In the genomic region with DNA sequence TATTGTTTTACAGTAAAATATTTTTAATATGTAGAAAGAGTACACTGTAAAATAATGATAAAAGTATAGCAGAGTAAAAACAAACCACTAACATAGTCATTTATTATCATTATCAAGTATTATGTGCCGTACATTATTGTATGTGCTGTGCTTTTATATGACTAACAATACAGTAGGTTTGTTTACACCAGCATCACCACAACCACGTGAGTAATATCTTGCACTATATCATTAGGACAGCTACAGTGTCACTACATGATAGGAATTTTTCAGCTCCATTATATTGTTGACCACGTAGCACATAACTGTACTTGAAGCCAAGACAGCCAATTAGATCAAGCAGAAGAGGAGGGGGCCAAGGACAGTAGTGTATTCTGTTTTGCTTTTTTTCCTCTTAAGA, we compare ENCODE assay signal across 15 cellular contexts.
DNase-seq lines count a peak whose midpoint lies in the region; ATAC-seq and TF ChIP-seq lines count a peak whose summit lies in the region.
"Had no signal": no experiment of that assay in that cellular context is flagged by ENCODE, and none has a peak within 500 bp of the region (broad histone marks: within the 10 kb centered on the region; RNA-seq: fewer than 3 reads in every experiment).

No MANE protein-coding gene starts in this region.

- H3K27me3 ChIP-seq in GM23248 (replicated peaks; ENCODE audit: insufficient read depth), result no peaks in the 10 kb centered on the region
- H3K27me3 ChIP-seq in fibroblast of lung (ENCODE audit: control insufficient read depth, insufficient read depth, low read length), result no peaks in the 10 kb centered on the region
- H3K27me3 ChIP-seq in smooth muscle cell (ENCODE audit: low read depth), result no peaks in the 10 kb centered on the region

- no peaks in the 10 kb centered on the region for H3K36me3 ChIP-seq in GM23248 (ENCODE audit: low read depth)
- no peaks in the 10 kb centered on the region for H3K36me3 ChIP-seq in fibroblast of lung (ENCODE audit: control insufficient read depth, insufficient read depth, low read length)
- no peaks in the 10 kb centered on the region for H3K36me3 ChIP-seq in smooth muscle cell (ENCODE audit: low read depth)
- H3K36me3 ChIP-seq: HAP-1 had no signal

- no peaks in the 10 kb centered on the region for H3K79me2 ChIP-seq in GM23248 (ENCODE audit: insufficient read depth)
- no peaks in the 10 kb centered on the region for H3K79me2 ChIP-seq in fibroblast of lung (ENCODE audit: control insufficient read depth, insufficient read depth, low read length)
- no peaks in the 10 kb centered on the region for H3K79me2 ChIP-seq in smooth muscle cell (ENCODE audit: low read depth)

- 66 to 72% methylated on average over 3 of the region's 3 CpGs for WGBS in GM23248 (ENCODE audit: low coverage in 1 of 2, low lambda C conversion rate in 2 of 2, missing lambda C conversion rate in 2 of 2), 2 experiments
- 53% methylated on average over 3 of the region's 3 CpGs for WGBS in smooth muscle cell (ENCODE audit: low lambda C conversion rate)

- DNase-seq in GM23248 (peak; percentile 27), NCI-H226 (peak; percentile 33), fibroblast of lung (ENCODE audit: low read depth in 2 of 2) (peak; percentile 38 to 71), smooth muscle cell (lab: John Stamatoyannopoulos, UW; ENCODE audit: unreplicated experiment) (no peak), SHP77 treated with DMSO at 0.1 percent for 48 hours (lab: John Stamatoyannopoulos, UW) (no peak), HPDE6-E6E7 (ENCODE audit: extremely low spot score) (no peak), cortex of kidney (lab: John Stamatoyannopoulos, UW) (no peak)
- DNase-seq: CD4-positive, alpha-beta memory T cell; DMS79 treated with DMSO at 0.1 percent for 48 hours; NCI-H1092; NCI-H2107; NCI-H446 treated with DMSO at 0.1 percent for 48 hours; NCI-H82 had no signal

- H3K27ac ChIP-seq in GM23248 (no peak overlapping the region), fibroblast of lung (ENCODE audit: insufficient read depth, low read length) (no peak overlapping the region), smooth muscle cell (ENCODE audit: low read depth) (peak overlapping the region; percentile 97)

- in situ Hi-C loops in GM23248 (cut with MboI), result no loop called here

- H3K9me3 ChIP-seq in GM23248 (ENCODE audit: low read depth), result no peaks in the 10 kb centered on the region
- no peaks in the 10 kb centered on the region for H3K9me3 ChIP-seq in fibroblast of lung (ENCODE audit: control insufficient read depth, insufficient read depth, low read depth, low read length)
- H3K9me3 ChIP-seq in smooth muscle cell (replicated peaks; ENCODE audit: low read depth), result no peaks in the 10 kb centered on the region
- H3K9me3 ChIP-seq: HAP-1 had no signal

- no peak overlapping the region for H3K4me2 ChIP-seq in GM23248 (ENCODE audit: unreplicated experiment)
- H3K4me2 ChIP-seq in fibroblast of lung (ENCODE audit: extremely low read depth, insufficient read depth, low read length), result no peak overlapping the region
- H3K4me2 ChIP-seq in smooth muscle cell, result peak overlapping the region; percentile 33

- ATAC-seq in HG03175 (IDR thresholded peaks at IDR 0.05; ENCODE audit: unreplicated experiment), result no peak

- H4K20me1 ChIP-seq in GM23248 (ENCODE audit: insufficient read depth), result no peaks in the 10 kb centered on the region
- no peaks in the 10 kb centered on the region for H4K20me1 ChIP-seq in fibroblast of lung (ENCODE audit: control insufficient read depth, extremely low read depth, insufficient read depth, low read length)
- no peaks in the 10 kb centered on the region for H4K20me1 ChIP-seq in smooth muscle cell (ENCODE audit: low read depth)

- H3K9ac ChIP-seq in GM23248 (no peak overlapping the region), fibroblast of lung (ENCODE audit: insufficient read depth, low read length) (no peak overlapping the region), smooth muscle cell (ENCODE audit: low read depth) (no peak overlapping the region)

- H3F3A ChIP-seq in GM23248 (ENCODE audit: insufficient read depth) (peaks cover 19% of the 10 kb centered on the region), smooth muscle cell (ENCODE audit: low read depth) (peaks cover 27% of the 10 kb centered on the region)

- H3K4me1 ChIP-seq in GM23248 (ENCODE audit: insufficient read depth) (peaks cover 32% of the 10 kb centered on the region), fibroblast of lung (ENCODE audit: control insufficient read depth, extremely low read depth, insufficient read depth, low read length) (peaks cover 15% of the 10 kb centered on the region), smooth muscle cell (ENCODE audit: low read depth) (peaks cover 33% of the 10 kb centered on the region)

- no peaks in the 10 kb centered on the region for H3K9me2 ChIP-seq in GM23248 (ENCODE audit: insufficient read depth)

- no peak for TF ChIP-seq CTCF in fibroblast of lung (conservative IDR thresholded peaks at IDR 0.05 in 1 of 2, IDR thresholded peaks at IDR 0.05 in 1 of 2; ENCODE audit: low read depth in 1 of 2, low read length in 2 of 2)
- no peak for TF ChIP-seq CTCF in smooth muscle cell (IDR thresholded peaks at IDR 0.05; ENCODE audit: borderline replicate concordance, insufficient read depth, poor library complexity, severe bottlenecking)

- H2AFZ ChIP-seq in GM23248 (no peak overlapping the region), fibroblast of lung (ENCODE audit: low read length) (no peak overlapping the region), smooth muscle cell (ENCODE audit: low read depth) (no peak overlapping the region)

- no peak overlapping the region for H3K4me3 ChIP-seq in GM23248
- no peak overlapping the region for H3K4me3 ChIP-seq in fibroblast of lung (replicated peaks in 1 of 4; ENCODE audit: control extremely low read depth in 1 of 4, insufficient read depth in 1 of 4, low read depth in 3 of 4, low read length in 4 of 4)
- no peak overlapping the region for H3K4me3 ChIP-seq in smooth muscle cell
- H3K4me3 ChIP-seq: HAP-1 had no signal

Comparison
In these comparisons a context has a peak if more than half of its experiments do, and no peak if none do; other contexts are left out.
1. DNase-seq: peak in GM23248 (single experiment), NCI-H226 (single experiment) and fibroblast of lung (2 of 2); none in smooth muscle cell (single experiment), SHP77 treated with DMSO at 0.1 percent for 48 hours (single experiment), HPDE6-E6E7 (single experiment) and cortex of kidney (single experiment).